In genomic region chr9:129968690-129969485, GRCh38 we compare ENCODE assay signal across 8 cellular contexts.
DNase-seq lines count a peak whose midpoint lies in the region; ATAC-seq, FAIRE-seq and TF ChIP-seq lines count a peak whose summit lies in the region.

No MANE protein-coding gene starts in this region.

- TF ChIP-seq POLR2A in H54 (IDR thresholded peaks at IDR 0.05; ENCODE audit: low read depth, low read length) (no peak), spleen (IDR thresholded peaks at IDR 0.05) (no peak)

- no peak for TF ChIP-seq CTCF in fibroblast of mammary gland (conservative IDR thresholded peaks at IDR 0.05; ENCODE audit: control insufficient read depth, insufficient read depth, low read depth, low read length)
- TF ChIP-seq CTCF in spleen (IDR thresholded peaks at IDR 0.05 in 8 of 11, conservative IDR thresholded peaks at IDR 0.05 in 3 of 11), result no peak
- no peak for TF ChIP-seq CTCF in GM13976 (IDR thresholded peaks at IDR 0.05; ENCODE audit: borderline replicate concordance, control extremely low read depth, extremely low read depth, insufficient read depth, missing control alignments)

- H2BK120ac ChIP-seq in mesendoderm (ENCODE audit: low read depth, low read length), result no peak overlapping the region

- H3K9me3 Mint-ChIP-seq in T-cell, result no peaks in the 10 kb centered on the region

- intact Hi-C loops in spleen (cut with DNase I; ENCODE audit: low total_unique reads), result loop anchor here (10.0 kb wide), 1 partner anchor 84 kb away; no protein-coding TSS in a partner anchor

- H3K56ac ChIP-seq in mesendoderm (ENCODE audit: low read length), result no peak overlapping the region

- H3K79me1 ChIP-seq in mesendoderm (ENCODE audit: low read length), result no peaks in the 10 kb centered on the region

- peaks cover 36% of the 10 kb centered on the region for H3K36me3 Mint-ChIP-seq in T-cell

- H3K4me2 ChIP-seq in mesendoderm (ENCODE audit: low read length), result no peak overlapping the region

- H3K18ac ChIP-seq in mesendoderm (ENCODE audit: low read length), result no peak overlapping the region

- no peak overlapping the region for H4K8ac ChIP-seq in mesendoderm (ENCODE audit: low read depth, low read length)

- no peak overlapping the region for H3K4ac ChIP-seq in mesendoderm (ENCODE audit: low read depth, low read length)

- H3K4me3 ChIP-seq in fibroblast of mammary gland (ENCODE audit: control insufficient read depth, low read depth, low read length) (no peak overlapping the region), spleen (no peak overlapping the region), mesendoderm (ENCODE audit: low read length) (no peak overlapping the region)

- no peaks in the 10 kb centered on the region for H3K9me3 ChIP-seq in spleen

- H3K27me3 ChIP-seq in spleen (replicated peaks in 1 of 7), result no peaks in the 10 kb centered on the region
- H3K27me3 ChIP-seq in mesendoderm (ENCODE audit: insufficient read depth, low read length, poor library complexity), result no peaks in the 10 kb centered on the region

- in situ Hi-C loops in GM13976 (cut with MboI; ENCODE audit: low sequenced_read_pairs, unreplicated experiment), result no loop called here

- H4K5ac ChIP-seq in mesendoderm (ENCODE audit: low read length), result no peak overlapping the region

- CTCF ChIA-PET in T-cell (lab: Charles Lee), result interaction anchor here in 1 of 2 donors (1.0 kb wide), 1 partner anchor 11 kb away, joined by 3 read pairs; no protein-coding TSS in a partner anchor

- ATAC-seq in T-cell (replicated peaks in 1 of 4), result no peak
- no peak for ATAC-seq in HG02571 (IDR thresholded peaks at IDR 0.05; ENCODE audit: unreplicated experiment)

- peaks cover 41 to 59% (median 55%) of the 10 kb centered on the region in 3 donors for H3K4me1 Mint-ChIP-seq in T-cell

- peak; percentile 83 for FAIRE-seq in H54 (lab: Jason Lieb, UNC)

- H2BK15ac ChIP-seq in mesendoderm (replicated peaks; ENCODE audit: low read depth), result no peak overlapping the region

- H2AK5ac ChIP-seq in mesendoderm (ENCODE audit: low read length), result no peak overlapping the region

- no peak overlapping the region for H2BK5ac ChIP-seq in mesendoderm (ENCODE audit: low read length)

- 75 to 81% (median 76%) methylated on average over 4 of the region's 4 CpGs for WGBS in spleen, 5 donors
- no CpG with 5 or more reads among the region's 4 CpGs for WGBS in mesendoderm (ENCODE audit: extremely low coverage, insufficient coverage, low lambda C conversion rate)

- H3K9ac ChIP-seq in mesendoderm (ENCODE audit: low read length), result no peak overlapping the region

- peaks cover 0 to 78% (median 25%) of the 10 kb centered on the region in 6 donors for H3K36me3 ChIP-seq in spleen
- H3K36me3 ChIP-seq in mesendoderm (ENCODE audit: control insufficient read depth, insufficient read depth, low read length), result no peaks in the 10 kb centered on the region

- H3K27ac ChIP-seq in spleen (peak overlapping the region in 6 of 8 donors; percentile 3 to 54 (median 38)), mesendoderm (ENCODE audit: low read depth, low read length) (no peak overlapping the region)

- DNase-seq in H54 (ENCODE audit: insufficient read length, low spot score) (peak; percentile 25), T-cell (no peak), fibroblast of mammary gland (ENCODE audit: low read depth) (peak; percentile 94), spleen (no peak), NCI-H2029 treated with DMSO at 0.1 percent for 48 hours (lab: John Stamatoyannopoulos, UW) (no peak), mesendoderm (no peak), GM13976 (ENCODE audit: low spot score) (no peak)

- POLR2A ChIA-PET in T-cell (lab: Charles Lee), result interaction anchor here (0.6 to 1.4 kb wide), 9 partner anchors 8 to 82 kb away, joined by 3 to 8 read pairs (median 3); no protein-coding TSS in a partner anchor

- no peaks in the 10 kb centered on the region for H3K27me3 Mint-ChIP-seq in T-cell

- H3K4me1 ChIP-seq in spleen (peaks cover 7 to 71% (median 31%) of the 10 kb centered on the region in 6 donors), mesendoderm (ENCODE audit: control insufficient read depth, low read depth, low read length) (peaks cover 5% of the 10 kb centered on the region)

- H3K23ac ChIP-seq in mesendoderm (ENCODE audit: low read length), result no peak overlapping the region

- H3K79me2 ChIP-seq in mesendoderm (ENCODE audit: control insufficient read depth, insufficient read depth, low read length), result no peaks in the 10 kb centered on the region

- no peak overlapping the region for H3K4me3 Mint-ChIP-seq in T-cell

- H3K27ac Mint-ChIP-seq in T-cell, result peak overlapping the region; percentile 74 to 80

Comparison
In these comparisons a context has a peak if more than half of its experiments do, and no peak if none do; other contexts are left out.
1. DNase-seq: peak in H54 (single experiment) and fibroblast of mammary gland (single experiment); none in T-cell (0 of 34), spleen (single experiment), NCI-H2029 treated with DMSO at 0.1 percent for 48 hours (single experiment), mesendoderm (single experiment) and GM13976 (single experiment).